ENCODE assay signal across 8 cellular contexts in the genomic region with DNA sequence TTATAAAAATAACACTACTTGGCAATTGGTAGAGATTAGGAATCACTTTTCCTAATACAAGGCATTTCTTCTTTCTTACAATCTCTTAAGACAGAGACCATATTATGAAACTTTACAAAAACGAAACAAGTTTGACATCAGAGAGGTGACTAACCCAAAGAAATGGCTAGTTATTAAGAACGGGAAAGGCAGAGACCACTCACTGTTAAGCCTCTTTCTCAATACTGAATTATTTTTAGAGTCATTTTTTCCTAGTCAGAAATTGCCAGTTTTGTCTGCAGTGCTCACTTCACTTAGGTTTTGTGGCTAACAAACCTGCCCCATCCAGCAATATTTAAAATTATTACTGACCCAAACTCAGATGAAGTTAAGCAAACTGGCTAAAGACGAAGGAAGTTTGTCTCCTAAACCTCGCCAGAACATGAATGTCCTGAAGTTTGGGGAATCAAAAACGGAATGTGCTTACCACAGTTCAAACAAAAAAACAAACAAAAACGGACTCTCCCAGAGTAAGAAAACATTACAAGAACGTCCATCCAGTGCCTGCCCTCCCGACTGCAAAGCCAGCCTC. TPM values are rescaled to one million over a fixed set of nuclear protein-coding genes. Genes with fewer than 3 reads are reported as not detected.
A peak's percentile ranks its signal among the peaks of the same experiment; 100 is the strongest.
DNase-seq lines count a peak whose midpoint lies in the region; ATAC-seq and TF ChIP-seq lines count a peak whose summit lies in the region.

No MANE protein-coding gene starts in this region.

- CTCF ChIA-PET in AG04450 (lab: Charles Lee): no interaction called here

- ATAC-seq in GM18520 (IDR thresholded peaks at IDR 0.05; ENCODE audit: unreplicated experiment) (peak; percentile 29), HG03342 (IDR thresholded peaks at IDR 0.05; ENCODE audit: unreplicated experiment) (peak; percentile 30), esophagus mucosa (no peak)

- H3K27me3 Mint-ChIP-seq in endothelial cell (ENCODE audit: unreplicated experiment) (peaks cover 17% of the 10 kb centered on the region), nephron (ENCODE audit: low read depth) (peaks cover 3% of the 10 kb centered on the region)

- TF ChIP-seq CTCF in AG04450 (IDR thresholded peaks at IDR 0.05; ENCODE audit: low read depth, low read length) (no peak), endothelial cell (IDR thresholded peaks at IDR 0.05; ENCODE audit: unreplicated experiment) (no peak), nephron (IDR thresholded peaks at IDR 0.05; ENCODE audit: unreplicated experiment in 3 of 3) (no peak)

- H3K4me3 ChIP-seq in AG04450 (ENCODE audit: low read depth, low read length): peak overlapping the region; percentile 78
- H3K4me3 ChIP-seq in SJCRH30: peak overlapping the region; percentile 100

- peak overlapping the region; percentile 85 for H3K27ac ChIP-seq in AG04450 (ENCODE audit: low read depth, low read length)
- peak overlapping the region; percentile 99 for H3K27ac ChIP-seq in SJCRH30

- H3K9me3 ChIP-seq in AG04450 (ENCODE audit: control insufficient read depth, insufficient read depth, low read length) (no peaks in the 10 kb centered on the region), SJCRH30 (replicated peaks) (no peaks in the 10 kb centered on the region)

- H3K27me3 ChIP-seq in AG04450 (ENCODE audit: control insufficient read depth, insufficient read depth, low read length) (no peaks in the 10 kb centered on the region), SJCRH30 (no peaks in the 10 kb centered on the region)

- H3K4me1 Mint-ChIP-seq in endothelial cell (ENCODE audit: unreplicated experiment) (peaks cover 13% of the 10 kb centered on the region), nephron (peaks cover 34% of the 10 kb centered on the region)

- peaks cover 13% of the 10 kb centered on the region for H3K4me1 ChIP-seq in SJCRH30

- no peaks in the 10 kb centered on the region for H3K36me3 ChIP-seq in SJCRH30

- POLR2A ChIA-PET in AG04450 (lab: Yijun Ruan, JAX): no interaction called here

- H3K27ac Mint-ChIP-seq in endothelial cell (ENCODE audit: unreplicated experiment) (peak overlapping the region; percentile 99), nephron (peak overlapping the region; percentile 99)

- DNase-seq in AG04450 (ENCODE audit: low read depth, low spot score) (no peak), SJCRH30 (no peak), endothelial cell (ENCODE audit: low spot score) (no peak)
- no peak for DNase-seq in stimulated activated CD8-positive, alpha-beta memory T cell treated with anti-CD3 and anti-CD28 coated beads, Interleukin-4, amount 100 ng/mL, for 48 hours

- H3K36me3 Mint-ChIP-seq in endothelial cell (ENCODE audit: low read depth, unreplicated experiment) (peaks cover 3% of the 10 kb centered on the region), nephron (ENCODE audit: low read depth) (no peaks in the 10 kb centered on the region)

- peak overlapping the region; percentile 98 for H3K4me3 Mint-ChIP-seq in endothelial cell (ENCODE audit: unreplicated experiment)
- peak overlapping the region; percentile 95 to 99 (median 98) for H3K4me3 Mint-ChIP-seq in nephron

- H3K9me3 Mint-ChIP-seq in endothelial cell (ENCODE audit: unreplicated experiment) (no peaks in the 10 kb centered on the region), nephron (no peaks in the 10 kb centered on the region)

RNA-seq across cellular contexts. Expression of gene KANSL1L, which starts 1.3 kb away (rescaled TPM):
- 5.6 and 8.9 TPM in 2 replicates for polyA plus RNA-seq in AG04450 (2011; rRNA removed)
- 8.5 and 17.5 TPM in 2 replicates for polyA minus RNA-seq in AG04450 (2011; rRNA and poly(A)+ RNA removed)
- 23.3 and 24.3 TPM in 2 replicates for total RNA-seq in SJCRH30 (2014; rRNA removed; shearing (Covaris generic))
- total RNA-seq in endothelial cell (ENCODE audit: unreplicated experiment) (13.0 TPM), esophagus mucosa (6.4 TPM)

RNA-seq across cellular contexts. Expression of gene ACADL, which starts 55.3 kb away (rescaled TPM):
- polyA plus RNA-seq in AG04450 (2011; rRNA removed): not detected in 2 replicates
- polyA minus RNA-seq in AG04450 (2011; rRNA and poly(A)+ RNA removed): not detected in 2 replicates
- total RNA-seq in SJCRH30 (2014; rRNA removed; shearing (Covaris generic)): 1.2 and 1.6 TPM in 2 replicates
- not detected for total RNA-seq in endothelial cell (ENCODE audit: unreplicated experiment)
- total RNA-seq in esophagus mucosa: 0.32 TPM
